Comparison of ENCODE assay signal across 1 cellular context in the genomic region with DNA sequence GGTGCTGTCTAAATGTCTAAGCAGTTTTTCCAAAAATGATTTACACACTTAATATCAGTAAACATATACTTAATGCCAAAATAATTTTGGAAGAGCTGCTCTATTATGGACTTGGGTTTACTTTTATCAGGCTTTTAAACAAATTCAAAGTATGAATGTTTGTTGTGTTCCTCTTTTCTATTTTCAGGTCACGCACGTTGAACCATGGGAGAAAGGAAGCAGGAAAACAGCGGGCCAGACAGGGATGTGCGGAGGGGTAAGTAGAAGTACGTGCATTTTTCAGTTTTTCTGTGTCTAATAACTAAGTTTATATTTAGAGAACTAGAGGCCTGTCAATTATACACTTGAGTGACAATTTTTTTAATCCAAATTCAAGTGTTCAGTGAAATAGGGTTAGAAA.
TF ChIP-seq lines count a peak whose summit lies in the region.

No MANE protein-coding gene starts in this region.

TF ChIP-seq in endothelial cell of umbilical vein, 7 proteins besides CTCF, POLR2A, EP300 and RAD21:
- no peak for TF ChIP-seq JUN (IDR thresholded peaks at IDR 0.05; ENCODE audit: borderline replicate concordance, insufficient read depth, insufficient read length, low read depth)
- no peak for TF ChIP-seq EZH2 (IDR thresholded peaks at IDR 0.05; ENCODE audit: borderline replicate concordance, low read depth, low read length, severe bottlenecking)
- TF ChIP-seq MYC (IDR thresholded peaks at IDR 0.05; ENCODE audit: low read depth, low read length): no peak
- no peak for TF ChIP-seq FOS (IDR thresholded peaks at IDR 0.05; ENCODE audit: borderline replicate concordance, insufficient read depth, low read length)
- TF ChIP-seq POLR2AphosphoS5 (IDR thresholded peaks at IDR 0.05; ENCODE audit: insufficient read depth, low read depth, low read length): no peak
- no peak for TF ChIP-seq GATA2 (IDR thresholded peaks at IDR 0.05; ENCODE audit: insufficient read depth, insufficient read length, low read depth, low read length)
- no peak for TF ChIP-seq MAX (IDR thresholded peaks at IDR 0.05; ENCODE audit: insufficient read depth, insufficient read length)
